ENCODE assay signal across 9 cellular contexts in the genomic region with DNA sequence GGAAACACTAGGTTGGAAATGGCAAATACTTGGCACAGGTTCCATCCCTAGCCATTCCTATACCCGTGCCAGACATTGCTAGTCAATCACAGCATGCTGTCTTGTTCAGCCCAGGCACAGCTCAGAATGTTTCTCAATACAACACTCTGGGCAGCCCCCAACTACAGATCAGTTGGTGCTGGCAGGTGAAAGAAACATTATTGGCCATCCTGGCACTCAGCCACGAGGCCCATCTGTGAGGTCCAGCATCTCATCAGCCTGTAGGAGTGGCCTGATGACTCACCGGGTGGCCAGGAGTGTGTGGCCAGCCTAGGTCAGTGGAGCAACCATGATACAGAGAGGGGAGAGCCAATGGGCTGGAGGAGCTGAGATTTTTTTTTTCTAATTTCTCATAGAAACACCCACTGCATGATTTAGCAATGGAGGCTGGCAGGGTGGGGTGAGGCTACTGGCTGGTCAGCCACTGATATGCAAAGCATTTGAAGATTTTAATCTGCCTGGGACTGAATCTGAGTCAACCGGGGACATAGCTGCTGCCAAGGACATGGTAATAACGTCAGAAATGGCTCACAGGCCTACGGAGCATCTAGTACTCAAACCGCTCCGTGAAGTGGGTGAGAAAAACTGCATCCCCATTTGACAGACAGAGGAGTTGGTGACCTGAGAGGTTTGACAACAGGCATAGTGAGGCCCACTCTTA. TPM values are rescaled to one million over a fixed set of nuclear protein-coding genes. Genes with fewer than 3 reads are reported as not detected.
DNase-seq lines count a peak whose midpoint lies in the region; ATAC-seq, FAIRE-seq and TF ChIP-seq lines count a peak whose summit lies in the region.
"Had no signal": no experiment of that assay in that cellular context is flagged by ENCODE, and none has a peak within 500 bp of the region (broad histone marks: within the 10 kb centered on the region; RNA-seq: fewer than 3 reads in every experiment).

No MANE protein-coding gene starts in this region.

- H4K20me1 ChIP-seq in OCI-LY3 (ENCODE audit: insufficient read depth, low read length), result peaks cover 22% of the 10 kb centered on the region
- H4K20me1 ChIP-seq in H1 (replicated peaks in 1 of 2; ENCODE audit: control insufficient read depth in 1 of 2, insufficient read depth in 2 of 2, low read length in 2 of 2), result no peaks in the 10 kb centered on the region

- TF ChIP-seq CTCF in OCI-LY3 (IDR thresholded peaks at IDR 0.05; ENCODE audit: low read depth, low read length), result no peak
- TF ChIP-seq CTCF in H1 (IDR thresholded peaks at IDR 0.05; ENCODE audit: control extremely low read depth in 1 of 3, insufficient read depth in 1 of 3, low read depth in 1 of 3, low read length in 3 of 3), result no peak

- CTCF ChIA-PET in H1 (lab: Charles Lee; ENCODE audit: partially characterized antibody), result interaction anchor here (0.6 to 1.4 kb wide), 4 partner anchors 17 to 300 kb away, joined by 3 to 4 read pairs (median 4); no protein-coding TSS in a partner anchor

- H3K4me3 Mint-ChIP-seq in natural killer cell treated with Interleukin-12 subunit alpha and Interleukin-12 subunit beta and Interleukin-15 and Interleukin-18, amount 100 ng/mL, for 72 hours, result no peak overlapping the region

- H2BK5ac ChIP-seq in H1 (ENCODE audit: low read depth, low read length), result no peak overlapping the region

- no peak overlapping the region for H2BK120ac ChIP-seq in H1 (replicated peaks; ENCODE audit: low read depth, low read length)

- H3K4ac ChIP-seq in H1 (replicated peaks; ENCODE audit: insufficient read length, low read depth, low read length), result no peak overlapping the region

- no peaks in the 10 kb centered on the region for H3K27me3 ChIP-seq in OCI-LY3 (ENCODE audit: low read depth, low read length)
- no peaks in the 10 kb centered on the region for H3K27me3 ChIP-seq in H1 (replicated peaks in 1 of 4; ENCODE audit: control insufficient read depth in 3 of 4, extremely low read depth in 1 of 4, insufficient read depth in 3 of 4, low read length in 3 of 4)

- H3K27ac ChIP-seq in OCI-LY3 (ENCODE audit: low read length) (peak overlapping the region; percentile 90), H1 (ENCODE audit: low read depth, low read length) (no peak overlapping the region)

- peaks cover 15 to 23% of the 10 kb centered on the region in 2 donors for H3K27me3 Mint-ChIP-seq in natural killer cell treated with Interleukin-12 subunit alpha and Interleukin-12 subunit beta and Interleukin-15 and Interleukin-18, amount 100 ng/mL, for 72 hours

- WGBS in H1 (ENCODE audit: extremely low coverage in 1 of 2, insufficient coverage in 1 of 2, insufficient read length in 1 of 2, insufficient replicate concordance in 2 of 2, low coverage in 1 of 2, low lambda C conversion rate in 2 of 2, missing lambda C conversion rate in 1 of 2), 2 experiments, result 83% methylated on average over 8 of the region's 8 CpGs; no CpG with 5 or more reads in 1 of the 2 experiments

- ATAC-seq in natural killer cell treated with Interleukin-12 subunit alpha and Interleukin-12 subunit beta and Interleukin-15 and Interleukin-18, amount 100 ng/mL, for 72 hours, result peak; percentile 53 to 64
- ATAC-seq in HG03378 (IDR thresholded peaks at IDR 0.05; ENCODE audit: unreplicated experiment), result no peak

- peak overlapping the region in 1 of 2 donors; percentile 63 for H3K27ac Mint-ChIP-seq in natural killer cell treated with Interleukin-12 subunit alpha and Interleukin-12 subunit beta and Interleukin-15 and Interleukin-18, amount 100 ng/mL, for 72 hours
- H3K27ac Mint-ChIP-seq: nephron had no signal

- no peaks in the 10 kb centered on the region for H3K9me3 ChIP-seq in OCI-LY3 (ENCODE audit: insufficient read depth, low read length)
- no peaks in the 10 kb centered on the region for H3K9me3 ChIP-seq in H1 (ENCODE audit: insufficient read depth in 2 of 2, low read depth in 1 of 2, low read length in 1 of 2)

- peak overlapping the region; percentile 44; the same call in 1 of the 2 replicates for H3K9ac ChIP-seq in OCI-LY3 (ENCODE audit: low read length)
- H3K9ac ChIP-seq in H1 (replicated peaks in 1 of 4; ENCODE audit: extremely low read depth in 1 of 4, low read depth in 3 of 4, low read length in 3 of 4), result no peak overlapping the region

- H3K79me2 ChIP-seq in OCI-LY3 (ENCODE audit: low read length) (peaks cover 98% of the 10 kb centered on the region), H1 (ENCODE audit: control insufficient read depth in 1 of 2, insufficient read depth in 2 of 2, low read length in 2 of 2) (no peaks in the 10 kb centered on the region)

- no peak overlapping the region for H4K91ac ChIP-seq in H1 (replicated peaks; ENCODE audit: insufficient read length, low read length)

- no peak overlapping the region for H4K5ac ChIP-seq in H1 (ENCODE audit: insufficient read length, low read depth, low read length)

- H3K23ac ChIP-seq in H1 (ENCODE audit: insufficient read length), result no peak overlapping the region

- peaks cover 11 to 29% of the 10 kb centered on the region in 2 donors for H3K4me1 Mint-ChIP-seq in natural killer cell treated with Interleukin-12 subunit alpha and Interleukin-12 subunit beta and Interleukin-15 and Interleukin-18, amount 100 ng/mL, for 72 hours (ENCODE audit: low read depth in 2 of 2)

- H2AFZ ChIP-seq in OCI-LY3 (ENCODE audit: low read depth, low read length) (no peak overlapping the region), H1 (ENCODE audit: low read length) (no peak overlapping the region)

- H2BK20ac ChIP-seq in H1 (ENCODE audit: low read length), result no peak overlapping the region

- no peak overlapping the region for H3K14ac ChIP-seq in H1 (ENCODE audit: insufficient read length)

- H3K23me2 ChIP-seq in H1 (ENCODE audit: low read depth, low read length), result no peaks in the 10 kb centered on the region

- FAIRE-seq in H1 (lab: Jason Lieb, UNC), result no peak
- FAIRE-seq in frontal cortex (lab: Jason Lieb, UNC), result no peak

- H3K18ac ChIP-seq in H1 (ENCODE audit: extremely low read depth, low read length), result no peak overlapping the region

- no peaks in the 10 kb centered on the region for H3K9me3 Mint-ChIP-seq in natural killer cell treated with Interleukin-12 subunit alpha and Interleukin-12 subunit beta and Interleukin-15 and Interleukin-18, amount 100 ng/mL, for 72 hours
- H3K9me3 Mint-ChIP-seq: nephron had no signal

- H3K4me1 ChIP-seq in OCI-LY3 (ENCODE audit: low read length), result peaks cover 79% of the 10 kb centered on the region
- no peaks in the 10 kb centered on the region for H3K4me1 ChIP-seq in H1 (replicated peaks in 1 of 4; ENCODE audit: control insufficient read depth in 3 of 4, insufficient read depth in 4 of 4, low read length in 3 of 4)

- 0 out of 2 replicates have a peak overlapping the region, but pooled peaks have one; percentile 27 for H2BK12ac ChIP-seq in H1 (ENCODE audit: low read depth, low read length)

- H2BK15ac ChIP-seq in H1 (ENCODE audit: low read length), result no peak overlapping the region

- H4K8ac ChIP-seq in H1 (ENCODE audit: extremely low read depth, insufficient read depth, low read length), result no peak overlapping the region

- H3K4me3 ChIP-seq in OCI-LY3 (ENCODE audit: low read length) (peak overlapping the region; percentile 35), H1 (ENCODE audit: extremely low read depth in 1 of 4, insufficient read depth in 2 of 4, low read depth in 3 of 4, low read length in 4 of 4) (no peak overlapping the region)

- H3K36me3 ChIP-seq in OCI-LY3 (replicated peaks; ENCODE audit: low read depth, low read length) (peaks cover 45% of the 10 kb centered on the region), H1 (ENCODE audit: control insufficient read depth in 2 of 4, insufficient read depth in 4 of 4, low read length in 3 of 4) (no peaks in the 10 kb centered on the region)

- TF ChIP-seq RAD21 in H1 (IDR thresholded peaks at IDR 0.05 in 1 of 2, conservative IDR thresholded peaks at IDR 0.05 in 1 of 2; ENCODE audit: low read depth in 2 of 2, low read length in 2 of 2), result no peak

- no peak for TF ChIP-seq EP300 in H1 (IDR thresholded peaks at IDR 0.05; ENCODE audit: borderline replicate concordance in 1 of 2, low read depth in 2 of 2, low read length in 2 of 2)

- H3K36me3 Mint-ChIP-seq in natural killer cell treated with Interleukin-12 subunit alpha and Interleukin-12 subunit beta and Interleukin-15 and Interleukin-18, amount 100 ng/mL, for 72 hours, result no peaks in the 10 kb centered on the region

- no peak overlapping the region for H2AK5ac ChIP-seq in H1 (ENCODE audit: low read depth, low read length)

- TF ChIP-seq POLR2A in H1 (IDR thresholded peaks at IDR 0.05; ENCODE audit: control extremely low read depth in 1 of 2, low read depth in 2 of 2, low read length in 2 of 2), result no peak

- POLR2A ChIA-PET in H1 (lab: Charles Lee; ENCODE audit: partially characterized antibody), result no interaction called here

- H3K79me1 ChIP-seq in H1 (ENCODE audit: low read depth, low read length), result no peaks in the 10 kb centered on the region

- H3K56ac ChIP-seq in H1 (replicated peaks; ENCODE audit: insufficient read length, low read depth, low read length), result no peak overlapping the region

- DNase-seq in Daoy (ENCODE audit: low read depth), result peak; percentile 81
- DNase-seq in H1 (ENCODE audit: low read depth in 1 of 2, low spot score in 2 of 2), result no peak
- DNase-seq in natural killer cell treated with Interleukin-12 subunit alpha and Interleukin-12 subunit beta and Interleukin-15 and Interleukin-18, amount 100 ng/mL, for 72 hours (ENCODE audit: low spot score), result no peak
- DNase-seq in NCI-H446 treated with DMSO at 0.1 percent for 48 hours (lab: John Stamatoyannopoulos, UW), result no peak
- no peak for DNase-seq in Ammon's horn (ENCODE audit: low spot score)
- no peak for DNase-seq in frontal cortex (ENCODE audit: low spot score in 2 of 2)

- peak overlapping the region; percentile 91 for H3K4me2 ChIP-seq in OCI-LY3 (ENCODE audit: low read length)
- no peak overlapping the region for H3K4me2 ChIP-seq in H1 (ENCODE audit: insufficient read depth in 1 of 2, low read depth in 2 of 2, low read length in 2 of 2)

TF ChIP-seq in H1, 55 proteins besides CTCF, POLR2A, EP300 and RAD21 (continues in another document):
- no peak for TF ChIP-seq SP2 (IDR thresholded peaks at IDR 0.05; ENCODE audit: low read length)
- no peak for TF ChIP-seq KDM4A (IDR thresholded peaks at IDR 0.05; ENCODE audit: low read depth, low read length, severe bottlenecking)

RNA-seq across cellular contexts. Expression of a gene that starts 5.4 kb away (rescaled TPM):
- not detected in 2 replicates for total RNA-seq in Daoy (2014; rRNA removed; shearing (Covaris generic))
- 0.67 and 0.78 TPM in 2 replicates for total RNA-seq in H1 (2021; fragmentation: NEBNext Ultra II Directional; extraction: Animal tissue kit (Norgen Biotek cat#: 25700))
- polyA plus RNA-seq in H1 (2011; rRNA removed), result 0.62 and 0.77 TPM in 2 replicates
- 0.65 TPM for polyA plus RNA-seq in H1 (2011; cell fraction: cytosol; rRNA removed)
- 1.5 TPM for polyA plus RNA-seq in H1 (2011; cell fraction: nucleus; rRNA removed)
- polyA plus RNA-seq in H1 (2012, experiment 1 of 2), result 0.80 to 1.4 TPM (median 1.2 TPM) in 4 replicates
- 0.33 TPM for polyA plus RNA-seq in H1 (2012, experiment 2 of 2)
- 0.10 TPM for polyA plus RNA-seq in H1 (2013, experiment 1 of 2)
- polyA plus RNA-seq in H1 (2013, experiment 2 of 2), result 0.18 TPM
- polyA minus RNA-seq in H1 (2011; rRNA and poly(A)+ RNA removed), result 0.95 and 1.0 TPM in 2 replicates
- polyA minus RNA-seq in H1 (2011; cell fraction: cytosol; rRNA and poly(A)+ RNA removed), result 0.44 TPM
- polyA minus RNA-seq in H1 (2011; cell fraction: nucleus; rRNA and poly(A)+ RNA removed), result 1.6 TPM
- 1 to 10 TPM in 1 of 2 donors, under 1 TPM in 1; 0.43 to 1.0 TPM for total RNA-seq in natural killer cell treated with Interleukin-12 subunit alpha and Interleukin-12 subunit beta and Interleukin-15 and Interleukin-18, amount 100 ng/mL, for 72 hours
- total RNA-seq in frontal cortex, result not detected
